ENCODE assay signal across 7 cellular contexts in the genomic region with DNA sequence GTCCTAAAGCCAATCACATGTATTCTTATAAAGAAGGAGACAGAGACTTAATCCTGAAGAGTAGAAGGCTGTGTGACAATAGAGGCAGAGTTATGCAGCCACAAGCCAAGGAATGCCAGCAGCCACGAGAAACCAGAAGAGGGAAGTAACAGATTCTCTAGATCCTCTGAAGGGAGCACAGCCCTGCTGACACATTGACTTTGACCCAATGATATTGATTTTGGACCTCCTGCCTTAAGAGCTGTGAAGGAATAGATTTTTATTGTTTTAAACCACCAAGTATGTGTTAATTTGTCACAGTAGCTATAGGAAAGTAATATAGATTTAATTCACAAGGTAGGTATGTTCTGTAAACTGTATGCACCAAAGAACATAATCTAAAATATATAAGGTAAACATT.
"Had no signal": no experiment of that assay in that cellular context is flagged by ENCODE, and none has a peak within 500 bp of the region (broad histone marks: within the 10 kb centered on the region; RNA-seq: fewer than 3 reads in every experiment).

No MANE protein-coding gene starts in this region.

- ATAC-seq: HCT116, K562 had no signal

- DNase-seq: GM23248, GOT3, H7, HFFc6, IMR-90 had no signal
